Comparison of ENCODE assay signal across 9 cellular contexts in genomic region chr6:37535701-37536461, GRCh38. TPM values are rescaled to one million over a fixed set of nuclear protein-coding genes. Genes with fewer than 3 reads are reported as not detected.
DNase-seq lines count a peak whose midpoint lies in the region; ATAC-seq, FAIRE-seq and TF ChIP-seq lines count a peak whose summit lies in the region.
"Had no signal": no experiment of that assay in that cellular context is flagged by ENCODE, and none has a peak within 500 bp of the region (broad histone marks: within the 10 kb centered on the region; RNA-seq: fewer than 3 reads in every experiment).

No MANE protein-coding gene starts in this region.

- 0 out of 2 replicates have a peak overlapping the region, but pooled peaks have one; percentile 0 for H3K4me3 ChIP-seq in HFF-Myc (replicated peaks; ENCODE audit: low read depth, low read length)

- peak; percentile 57 for DNase-seq in DMS79 (lab: John Stamatoyannopoulos, UW)
- DNase-seq in HFF-Myc (ENCODE audit: extremely low read depth, low read depth) = no peak
- DNase-seq in activated naive CD4-positive, alpha-beta T cell treated with anti-CD3 and anti-CD28 coated beads, Interleukin-2, amount 50 U/mL, for 72 hours (ENCODE audit: low spot score in 2 of 2) = peak in 1 of 2 donors; percentile 36
- DNase-seq in left colon = peak in 1 of 2 donors; percentile 22
- DNase-seq in pons (ENCODE audit: low spot score) = no peak
- no peak for DNase-seq in NCI-H1436 (lab: John Stamatoyannopoulos, UW)
- no peak for DNase-seq in GM03348 (ENCODE audit: low spot score)
- no peak for DNase-seq in D721Med (ENCODE audit: insufficient read length, low spot score)

- no peaks in the 10 kb centered on the region for H3K9me3 Mint-ChIP-seq in activated naive CD4-positive, alpha-beta T cell treated with anti-CD3 and anti-CD28 coated beads, Interleukin-2, amount 50 U/mL, for 72 hours
- H3K9me3 Mint-ChIP-seq: stimulated activated naive CD8-positive, alpha-beta T cell treated with anti-CD3 and anti-CD28 coated beads, Interleukin-15, Interleukin-2, amounts not matched to agents 100 ng/mL and 50 ng/mL, for 24 hours had no signal

- TF ChIP-seq CTCF in HFF-Myc (IDR thresholded peaks at IDR 0.05; ENCODE audit: low read depth, low read length, missing control alignments) (no peak), D721Med (IDR thresholded peaks at IDR 0.05; ENCODE audit: insufficient read depth, missing control alignments) (no peak)

- H3K27ac Mint-ChIP-seq in activated naive CD4-positive, alpha-beta T cell treated with anti-CD3 and anti-CD28 coated beads, Interleukin-2, amount 50 U/mL, for 72 hours = no peak overlapping the region
- H3K27ac Mint-ChIP-seq: stimulated activated naive CD8-positive, alpha-beta T cell treated with anti-CD3 and anti-CD28 coated beads, Interleukin-15, Interleukin-2, amounts not matched to agents 100 ng/mL and 50 ng/mL, for 24 hours had no signal

- peak; percentile 65 to 84 for ATAC-seq in activated naive CD4-positive, alpha-beta T cell treated with anti-CD3 and anti-CD28 coated beads, Interleukin-2, amount 50 U/mL, for 72 hours
- peak; percentile 44 for ATAC-seq in left colon

- intact Hi-C loops in left colon (cut with DNase I, micrococcal nuclease) = no loop called here

- no peaks in the 10 kb centered on the region for H3K36me3 Mint-ChIP-seq in activated naive CD4-positive, alpha-beta T cell treated with anti-CD3 and anti-CD28 coated beads, Interleukin-2, amount 50 U/mL, for 72 hours

- no peak for FAIRE-seq in D721Med (lab: Jason Lieb, UNC)

RNA-seq across cellular contexts. Expression of gene CCDC167, which starts 36.2 kb away (rescaled TPM):
- 10 to 100 TPM; 53.3 to 68.6 TPM for total RNA-seq in activated naive CD4-positive, alpha-beta T cell treated with anti-CD3 and anti-CD28 coated beads, Interleukin-2, amount 50 U/mL, for 72 hours
- total RNA-seq in left colon = 10 to 100 TPM in 1 of 2 donors, 1 to 10 TPM in 1; 8.7 to 11.0 TPM

Comparison
In these comparisons a context has a peak if more than half of its experiments do, and no peak if none do; other contexts are left out.
1. RNA of gene CCDC167, which starts 36.2 kb away (total RNA-seq): 53.3 to 68.6 TPM in activated naive CD4-positive, alpha-beta T cell treated with anti-CD3 and anti-CD28 coated beads, Interleukin-2, amount 50 U/mL, for 72 hours; 8.7 to 11.0 TPM in left colon; every median in the first group is over 4 times any median in the second.